In genomic region chr3:133040696-133041523, GRCh38 we compare ENCODE assay signal across 8 cellular contexts. TPM values are rescaled to one million over a fixed set of nuclear protein-coding genes. Genes with fewer than 3 reads are reported as not detected.
DNase-seq lines count a peak whose midpoint lies in the region; ATAC-seq, FAIRE-seq and TF ChIP-seq lines count a peak whose summit lies in the region.

No MANE protein-coding gene starts in this region.

- H3K27me3 ChIP-seq in KMS-11 (ENCODE audit: insufficient read depth, low read depth) (no peaks in the 10 kb centered on the region), left lung (peaks cover 0 to 43% of the 10 kb centered on the region in 2 donors), stomach smooth muscle (ENCODE audit: control insufficient read depth in 1 of 2, insufficient read depth in 2 of 2, low read length in 2 of 2) (peaks cover 2 to 3% of the 10 kb centered on the region in 2 donors)

- H4K20me1 ChIP-seq in KMS-11 (ENCODE audit: insufficient read depth) (no peaks in the 10 kb centered on the region), OCI-LY7 (ENCODE audit: insufficient read depth, low read length) (no peaks in the 10 kb centered on the region)

- TF ChIP-seq CTCF in A549 (IDR thresholded peaks at IDR 0.05) (peak; percentile 57), GM12864 (IDR thresholded peaks at IDR 0.05; ENCODE audit: low read depth, low read length, missing control alignments) (peak; percentile 67), KMS-11 (conservative IDR thresholded peaks at IDR 0.05; ENCODE audit: low read depth, low read length) (peak; percentile 88), OCI-LY7 (conservative IDR thresholded peaks at IDR 0.05; ENCODE audit: low read length) (peak; percentile 84), left lung (IDR thresholded peaks at IDR 0.05) (peak; percentile 68 to 69)

- no peak overlapping the region for H3K27ac ChIP-seq in A549
- no peak overlapping the region for H3K27ac ChIP-seq in KMS-11
- H3K27ac ChIP-seq in OCI-LY7 (ENCODE audit: low read depth, low read length, poor library complexity, severe bottlenecking), result no peak overlapping the region
- H3K27ac ChIP-seq in cingulate gyrus (ENCODE audit: low read depth, low read length), result peak overlapping the region; percentile 56
- H3K27ac ChIP-seq in left lung, result peak overlapping the region; percentile 1 to 42
- no peak overlapping the region for H3K27ac ChIP-seq in stomach smooth muscle (ENCODE audit: low read length)

- H2AFZ ChIP-seq in KMS-11 (ENCODE audit: low read depth) (peak overlapping the region; percentile 2; the same call in 1 of the 2 replicates), OCI-LY7 (ENCODE audit: low read length) (no peak overlapping the region)

- POLR2A ChIA-PET in A549 (lab: Yijun Ruan, JAX) (no interaction called here), OCI-LY7 (lab: Charles Lee) (interaction anchor here (0.7 kb wide), 1 partner anchor 1042 kb away, joined by 3 read pairs; no protein-coding TSS in a partner anchor)

- H3K9me2 ChIP-seq in OCI-LY7 (ENCODE audit: insufficient read depth, low read length), result no peaks in the 10 kb centered on the region

- TF ChIP-seq RAD21 in A549 (conservative IDR thresholded peaks at IDR 0.05 in 1 of 2, IDR thresholded peaks at IDR 0.05 in 1 of 2), result peak; percentile 67 to 78

- TF ChIP-seq POLR2A in A549 (IDR thresholded peaks at IDR 0.05; ENCODE audit: low read length), result no peak

- no peak for TF ChIP-seq EP300 in A549 (IDR thresholded peaks at IDR 0.05)

- H3K4me3 ChIP-seq in A549, result no peak overlapping the region
- no peak overlapping the region for H3K4me3 ChIP-seq in GM12864 (ENCODE audit: low read depth, low read length)
- H3K4me3 ChIP-seq in KMS-11 (IDR thresholded peaks at IDR 0.05; ENCODE audit: insufficient read depth, low read depth, low read length), result no peak overlapping the region
- H3K4me3 ChIP-seq in OCI-LY7 (ENCODE audit: low read depth, low read length, poor library complexity, severe bottlenecking), result no peak overlapping the region
- H3K4me3 ChIP-seq in left lung, result no peak overlapping the region
- H3K4me3 ChIP-seq in stomach smooth muscle (ENCODE audit: low read length in 2 of 2), result peak overlapping the region; percentile 22 to 40

- BruUV-seq in OCI-LY7 (replicated peaks; lab: Mats Ljungman, UMichigan), result no TSS peak

- H3K4me1 ChIP-seq in A549 (peaks cover 7% of the 10 kb centered on the region; the same call in 1 of the 3 replicates), KMS-11 (ENCODE audit: low read depth, poor library complexity, severe bottlenecking) (no peaks in the 10 kb centered on the region), OCI-LY7 (ENCODE audit: insufficient read depth, low read length, poor library complexity, severe bottlenecking) (no peaks in the 10 kb centered on the region), left lung (peaks cover 0 to 22% of the 10 kb centered on the region in 2 donors), stomach smooth muscle (ENCODE audit: control insufficient read depth, insufficient read depth, low read length) (peaks cover 26% of the 10 kb centered on the region)

- intact Hi-C loops in OCI-LY7 (cut with micrococcal nuclease; ENCODE audit: unreplicated experiment), result loop anchor here (1.0 to 5.0 kb wide), 3 partner anchors 314 to 382 kb away; no protein-coding TSS in a partner anchor
- intact Hi-C loops in left lung (cut with DNase I), result loop anchor here in 1 of 2 donors (5.0 kb wide), 1 partner anchor 336 kb away; no protein-coding TSS in a partner anchor

- no peaks in the 10 kb centered on the region for H3K79me2 ChIP-seq in KMS-11 (ENCODE audit: insufficient read depth, low read depth)
- no peaks in the 10 kb centered on the region for H3K79me2 ChIP-seq in OCI-LY7 (ENCODE audit: insufficient read depth, low read depth, low read length)

- H3K4me2 ChIP-seq in A549 (no peak overlapping the region), KMS-11 (no peak overlapping the region), OCI-LY7 (ENCODE audit: low read length) (no peak overlapping the region)

- WGBS in A549 (ENCODE audit: missing lambda C conversion rate), result 0% methylated on average over 6 of the region's 6 CpGs

- FAIRE-seq in A549 (lab: Jason Lieb, UNC), result no peak

- H3K9ac ChIP-seq in KMS-11 (no peak overlapping the region), stomach smooth muscle (ENCODE audit: low read length in 2 of 2) (no peak overlapping the region)

- H3K9me3 ChIP-seq in A549 (no peaks in the 10 kb centered on the region), OCI-LY7 (ENCODE audit: low read length) (no peaks in the 10 kb centered on the region), left lung (no peaks in the 10 kb centered on the region), stomach smooth muscle (ENCODE audit: control insufficient read depth in 2 of 2, low read length in 2 of 2) (no peaks in the 10 kb centered on the region)

- ATAC-seq in A549 (peak; percentile 88 to 89), left lung (peak; percentile 75), HG02970 (IDR thresholded peaks at IDR 0.05; ENCODE audit: low FRiP score, unreplicated experiment) (no peak)

- H3K36me3 ChIP-seq in KMS-11 (ENCODE audit: insufficient read depth), result no peaks in the 10 kb centered on the region
- H3K36me3 ChIP-seq in OCI-LY7 (ENCODE audit: insufficient read depth, low read length), result no peaks in the 10 kb centered on the region
- H3K36me3 ChIP-seq in left lung, result no peaks in the 10 kb centered on the region
- H3K36me3 ChIP-seq in stomach smooth muscle (ENCODE audit: control insufficient read depth in 2 of 2, insufficient read depth in 2 of 2, low read length in 2 of 2), result no peaks in the 10 kb centered on the region

- CTCF ChIA-PET in A549 (lab: Yijun Ruan, JAX), result interaction anchor here (0.5 to 2.1 kb wide), 21 partner anchors 8 to 571 kb away, joined by 3 to 21 read pairs (median 4); no protein-coding TSS in a partner anchor
- CTCF ChIA-PET in OCI-LY7 (lab: Charles Lee; ENCODE audit: unreplicated experiment), result no interaction called here

- DNase-seq in A549 (ENCODE audit: low read depth in 1 of 2, low spot score in 1 of 2) (peak; percentile 51 to 67), GM12864 (ENCODE audit: low read depth) (peak; percentile 16), OCI-LY7 (ENCODE audit: low spot score) (peak; percentile 62), left lung (peak in 1 of 2 donors; percentile 71)

TF ChIP-seq in A549, 52 proteins besides CTCF, POLR2A, EP300 and RAD21:
- no peak for TF ChIP-seq HOXB13 (CRISPR knock-in tag; IDR thresholded peaks at IDR 0.05; ENCODE audit: low read depth)
- peak; percentile 35 for TF ChIP-seq SMC3 (IDR thresholded peaks at IDR 0.05)
TF ChIP-seq in A549: peak in this region for 1.

RNA-seq across cellular contexts. Expression of gene TMEM108, which starts 2.7 kb away (rescaled TPM):
- polyA plus RNA-seq in A549 (2011; rRNA removed) (not detected in 2 replicates), A549 (2017; fragmentation: RNase III; extraction: RNeasy Plus Mini Kit Qiagen cat#74134 plus additional on column Dnase treatment) (not detected in 3 replicates)
- polyA plus RNA-seq in A549 (2012; cell fraction: cytosol; rRNA removed), result 0.04 and 0.09 TPM in 2 replicates
- 0.02 TPM in 1 of 2 replicates, not detected in the other for polyA plus RNA-seq in A549 (2012; cell fraction: nucleus; rRNA removed)
- polyA minus RNA-seq in A549 (2011; rRNA and poly(A)+ RNA removed), result not detected in 2 replicates
- total RNA-seq in OCI-LY7 (2014; rRNA removed; shearing (Covaris generic)), result not detected in 2 replicates
- total RNA-seq in OCI-LY7 (2022) (not detected in 2 replicates), left lung (10 to 100 TPM; 18.5 to 19.3 TPM)

Comparison
In these comparisons a context has a peak if more than half of its experiments do, and no peak if none do; other contexts are left out.
1. H3K27ac ChIP-seq: peak in cingulate gyrus (single experiment) and left lung (2 of 2); none in A549 (0 of 2), KMS-11 (single experiment), OCI-LY7 (single experiment) and stomach smooth muscle (single experiment).
2. H3K4me3 ChIP-seq: peak in stomach smooth muscle (2 of 2); none in A549 (single experiment), GM12864 (single experiment), KMS-11 (single experiment), OCI-LY7 (single experiment) and left lung (0 of 2).
3. RNA of gene TMEM108, which starts 2.7 kb away (total RNA-seq): 18.5 to 19.3 TPM in left lung; not detected in OCI-LY7; every median in the first group is over 10 times any median in the second.
4. Peak in every context shown above with its lines, with median percentiles within 50 percentile points of each other: CTCF ChIP-seq.